In the genomic region with DNA sequence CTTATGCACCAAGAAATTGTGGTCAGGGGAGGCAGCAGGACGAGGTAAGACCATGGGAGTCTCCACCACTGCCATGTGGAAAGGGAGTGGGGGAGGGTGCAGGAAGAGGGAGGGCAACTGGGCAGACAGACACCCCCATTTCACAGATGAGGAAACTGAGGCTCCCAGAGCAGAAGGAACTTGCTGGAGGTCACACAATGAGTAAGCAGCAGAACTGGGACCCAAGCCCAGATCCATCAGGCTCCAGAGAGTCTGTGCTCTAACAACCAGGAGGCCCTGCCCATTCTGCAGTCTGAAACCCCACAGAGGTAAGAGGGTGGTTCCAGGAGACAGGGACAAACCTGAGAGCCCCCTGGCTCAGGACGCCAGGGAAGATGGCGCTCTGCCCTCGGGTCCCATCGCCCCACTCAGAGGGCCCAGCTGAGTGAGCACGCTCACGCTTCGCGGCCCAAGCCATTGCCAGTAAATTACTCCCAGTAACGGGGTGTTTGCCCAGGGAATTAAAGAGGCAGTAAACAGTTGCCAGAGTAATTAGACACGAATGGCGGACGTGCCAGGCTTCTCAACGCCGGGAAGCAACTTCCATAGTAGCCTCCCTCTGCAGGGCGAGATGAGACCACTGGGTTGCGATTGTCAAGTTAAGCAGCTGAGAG, we compare ENCODE assay signal across 21 cellular contexts. TPM values are rescaled to one million over a fixed set of nuclear protein-coding genes. Genes with fewer than 3 reads are reported as not detected.
DNase-seq lines count a peak whose midpoint lies in the region; ATAC-seq, FAIRE-seq and TF ChIP-seq lines count a peak whose summit lies in the region.
"Had no signal": no experiment of that assay in that cellular context is flagged by ENCODE, and none has a peak within 500 bp of the region (broad histone marks: within the 10 kb centered on the region; RNA-seq: fewer than 3 reads in every experiment).

No MANE protein-coding gene starts in this region.

- no peak overlapping the region for H2AFZ ChIP-seq in GM23248

- DNase-seq in GM23248: peak; percentile 47
- DNase-seq in kidney: peak; percentile 63
- DNase-seq in putamen (ENCODE audit: low spot score): peak; percentile 22
- no peak for DNase-seq in activated T-cell treated with anti-CD3 and anti-CD28 coated beads, Interleukin-2, amount 50 U/mL, for 48 hours
- no peak for DNase-seq in iPS-NIHi11 (ENCODE audit: low spot score)
- DNase-seq: activated T-cell treated with anti-CD3 and anti-CD28 coated beads, Interleukin-2, amount 50 U/mL, for 72 hours; CD4-positive, alpha-beta T cell; DMS79 treated with DMSO at 0.1 percent for 48 hours; H7; heart right ventricle; immature natural killer cell; KG1; NCI-H2029 treated with DMSO at 0.1 percent for 48 hours; NCI-H510A treated with DMSO at 0.1 percent for 48 hours; sigmoid colon; T-helper 9 cell had no signal

- H3K36me3 ChIP-seq in GM23248 (ENCODE audit: low read depth) (no peaks in the 10 kb centered on the region), kidney (ENCODE audit: control insufficient read depth in 1 of 2, insufficient read depth in 2 of 2, low read length in 2 of 2) (no peaks in the 10 kb centered on the region)
- H3K36me3 ChIP-seq: heart right ventricle, sigmoid colon had no signal

- H3K9me3 ChIP-seq in GM23248 (ENCODE audit: low read depth) (no peaks in the 10 kb centered on the region), kidney (ENCODE audit: control insufficient read depth in 1 of 2, low read length in 2 of 2) (no peaks in the 10 kb centered on the region)
- H3K9me3 ChIP-seq: heart right ventricle, sigmoid colon had no signal

- H3K9me2 ChIP-seq in GM23248 (ENCODE audit: insufficient read depth): no peaks in the 10 kb centered on the region

- H3K4me3 ChIP-seq in GM23248 (no peak overlapping the region), kidney (ENCODE audit: low read length in 2 of 2) (no peak overlapping the region)
- H3K4me3 ChIP-seq: coronary artery, heart right ventricle, lung, sigmoid colon had no signal

- no peak for ATAC-seq in GM21737 (IDR thresholded peaks at IDR 0.05; ENCODE audit: unreplicated experiment)
- ATAC-seq: activated naive CD4-positive, alpha-beta T cell treated with anti-CD3 and anti-CD28 coated beads, Interleukin-2, amount 50 U/mL, for 72 hours; activated T-cell treated with anti-CD3 and anti-CD28 coated beads, Interleukin-2, amount 50 U/mL, for 72 hours; heart right ventricle had no signal

- no peak for FAIRE-seq in kidney (lab: Jason Lieb, UNC)

- in situ Hi-C loops in GM23248 (cut with MboI): no loop called here

- intact Hi-C loops in kidney (cut with DNase I): no loop called here

- H3K4me1 ChIP-seq in GM23248 (ENCODE audit: insufficient read depth) (peaks cover 17% of the 10 kb centered on the region), kidney (ENCODE audit: control insufficient read depth in 1 of 2, insufficient read depth in 1 of 2, low read depth in 1 of 2, low read length in 2 of 2) (no peaks in the 10 kb centered on the region)
- H3K4me1 ChIP-seq: heart right ventricle had no signal

- H4K20me1 ChIP-seq in GM23248 (ENCODE audit: insufficient read depth): no peaks in the 10 kb centered on the region

- peaks cover 7% of the 10 kb centered on the region for H3F3A ChIP-seq in GM23248 (ENCODE audit: insufficient read depth)

- no peak overlapping the region for H3K9ac ChIP-seq in GM23248
- H3K9ac ChIP-seq in kidney (ENCODE audit: low read length in 2 of 2): no peak overlapping the region

- no peak overlapping the region for H3K4me2 ChIP-seq in GM23248 (ENCODE audit: unreplicated experiment)

- H3K79me2 ChIP-seq in GM23248 (ENCODE audit: insufficient read depth): no peaks in the 10 kb centered on the region

- H3K27ac ChIP-seq in GM23248 (no peak overlapping the region), VCaP (peak overlapping the region; percentile 66), kidney (ENCODE audit: low read depth in 2 of 2, low read length in 2 of 2) (no peak overlapping the region)
- H3K27ac ChIP-seq: coronary artery, heart right ventricle, sigmoid colon had no signal

- WGBS in GM23248 (ENCODE audit: low coverage in 1 of 2, low lambda C conversion rate in 2 of 2, missing lambda C conversion rate in 2 of 2), 2 experiments: 38 to 44% methylated on average over 17 of the region's 17 CpGs

- TF ChIP-seq CTCF in VCaP (conservative IDR thresholded peaks at IDR 0.05) (no peak), kidney (IDR thresholded peaks at IDR 0.05; ENCODE audit: borderline replicate concordance, extremely low read depth, insufficient read depth) (no peak)

- H3K27me3 ChIP-seq in GM23248 (replicated peaks; ENCODE audit: insufficient read depth): no peaks in the 10 kb centered on the region; the same call in 1 of the 2 replicates
- H3K27me3 ChIP-seq: sigmoid colon had no signal

RNA-seq across cellular contexts. Expression of gene MATN1, which starts 59.2 kb away (rescaled TPM):
- 0.32 TPM in 1 of 2 replicates, not detected in the other for total RNA-seq in GM23248 (2014; rRNA removed; shearing (Covaris generic))
- polyA plus RNA-seq in GM23248 (2016; fragmentation: Nextera tagmentation; extraction: Ambion mirVana): 0.11 TPM in 1 of 2 replicates, not detected in the other
- total RNA-seq in kidney: 0.13 TPM
- polyA plus RNA-seq in kidney (ENCODE audit: insufficient read depth, low read depth, low replicate concordance): not detected
- total RNA-seq: heart right ventricle had no signal
- polyA plus RNA-seq: heart right ventricle, immature natural killer cell had no signal

Comparison
In these comparisons a context has a peak if more than half of its experiments do, and no peak if none do; other contexts are left out.
1. DNase-seq: peak in GM23248 (single experiment), kidney (single experiment) and putamen (single experiment); none in activated T-cell treated with anti-CD3 and anti-CD28 coated beads, Interleukin-2, amount 50 U/mL, for 48 hours (0 of 2) and iPS-NIHi11 (single experiment).